Comparison of ENCODE assay signal across 1 cellular context in the genomic region with DNA sequence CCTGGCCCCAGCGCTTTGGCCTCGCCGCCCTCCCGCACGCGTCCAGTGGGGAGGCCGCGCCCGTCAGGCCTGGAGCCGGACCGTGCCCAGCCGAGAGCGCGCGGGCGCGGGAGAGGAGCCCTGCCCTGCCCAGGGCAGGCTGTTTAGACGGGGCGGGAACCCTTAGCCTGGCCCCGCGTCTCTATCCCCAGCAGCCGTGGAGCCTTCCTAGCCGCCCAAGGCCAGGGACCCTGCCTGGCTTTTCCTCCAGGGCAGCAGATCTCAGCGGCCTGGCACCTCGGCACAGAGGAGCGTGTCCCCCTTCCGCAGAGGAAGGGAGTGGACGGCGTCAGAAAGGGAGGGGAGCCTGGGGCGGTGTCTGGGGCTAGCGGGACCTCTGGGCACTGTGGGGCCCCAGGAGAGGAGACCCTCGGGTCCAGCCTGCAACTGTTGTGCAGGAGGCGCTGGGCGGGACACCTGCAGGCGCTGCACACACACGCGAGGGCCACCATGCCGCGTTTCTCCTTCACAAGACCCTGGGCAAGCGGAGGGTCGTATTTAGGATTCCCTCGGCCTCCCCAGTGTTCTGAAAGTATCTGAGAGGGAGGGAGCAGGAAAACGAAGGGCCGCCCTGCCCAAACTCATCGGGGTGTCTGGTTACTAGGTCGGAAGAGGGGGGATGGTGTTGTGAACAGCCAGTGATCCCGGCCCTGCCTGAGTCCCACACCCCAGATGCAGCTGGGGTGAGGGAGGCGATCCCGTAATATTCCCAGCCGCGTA.
TF ChIP-seq lines count a peak whose summit lies in the region.

No MANE protein-coding gene starts in this region.

TF ChIP-seq in SK-N-SH, 30 proteins besides CTCF, POLR2A, EP300 and RAD21 (continued from another document):
- TF ChIP-seq, protein P1, sequence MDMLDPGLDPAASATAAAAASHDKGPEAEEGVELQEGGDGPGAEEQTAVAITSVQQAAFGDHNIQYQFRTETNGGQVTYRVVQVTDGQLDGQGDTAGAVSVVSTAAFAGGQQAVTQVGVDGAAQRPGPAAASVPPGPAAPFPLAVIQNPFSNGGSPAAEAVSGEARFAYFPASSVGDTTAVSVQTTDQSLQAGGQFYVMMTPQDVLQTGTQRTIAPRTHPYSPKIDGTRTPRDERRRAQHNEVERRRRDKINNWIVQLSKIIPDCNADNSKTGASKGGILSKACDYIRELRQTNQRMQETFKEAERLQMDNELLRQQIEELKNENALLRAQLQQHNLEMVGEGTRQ (IDR thresholded peaks at IDR 0.05; ENCODE audit: borderline replicate concordance, low read depth, low read length): no peak
- no peak for TF ChIP-seq EZH2phosphoT487 (IDR thresholded peaks at IDR 0.05; ENCODE audit: borderline replicate concordance, low read depth)
- no peak for TF ChIP-seq FOXM1 (IDR thresholded peaks at IDR 0.05; ENCODE audit: low read depth)
- TF ChIP-seq RXRA (IDR thresholded peaks at IDR 0.05; ENCODE audit: borderline replicate concordance, low read depth): no peak
- TF ChIP-seq YY1 (IDR thresholded peaks at IDR 0.05; ENCODE audit: low read depth): no peak
- TF ChIP-seq RFX5 (IDR thresholded peaks at IDR 0.05; ENCODE audit: low read length): no peak
- TF ChIP-seq NRF1 (IDR thresholded peaks at IDR 0.05; ENCODE audit: low read depth, low read length): no peak
- no peak for TF ChIP-seq SIN3A (IDR thresholded peaks at IDR 0.05; ENCODE audit: borderline replicate concordance, low read depth, low read length)
- TF ChIP-seq, protein P2, sequence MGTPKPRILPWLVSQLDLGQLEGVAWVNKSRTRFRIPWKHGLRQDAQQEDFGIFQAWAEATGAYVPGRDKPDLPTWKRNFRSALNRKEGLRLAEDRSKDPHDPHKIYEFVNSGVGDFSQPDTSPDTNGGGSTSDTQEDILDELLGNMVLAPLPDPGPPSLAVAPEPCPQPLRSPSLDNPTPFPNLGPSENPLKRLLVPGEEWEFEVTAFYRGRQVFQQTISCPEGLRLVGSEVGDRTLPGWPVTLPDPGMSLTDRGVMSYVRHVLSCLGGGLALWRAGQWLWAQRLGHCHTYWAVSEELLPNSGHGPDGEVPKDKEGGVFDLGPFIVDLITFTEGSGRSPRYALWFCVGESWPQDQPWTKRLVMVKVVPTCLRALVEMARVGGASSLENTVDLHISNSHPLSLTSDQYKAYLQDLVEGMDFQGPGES (IDR thresholded peaks at IDR 0.05; ENCODE audit: low read depth, low read length): no peak
- TF ChIP-seq MXI1 (IDR thresholded peaks at IDR 0.05; ENCODE audit: low read depth, low read length): no peak
- no peak for TF ChIP-seq GATA2 (CRISPR knock-in tag; IDR thresholded peaks at IDR 0.05)
- TF ChIP-seq MAX (IDR thresholded peaks at IDR 0.05; ENCODE audit: low read depth): no peak
- TF ChIP-seq JUND (IDR thresholded peaks at IDR 0.05): no peak
- no peak for TF ChIP-seq NFIC (IDR thresholded peaks at IDR 0.05; ENCODE audit: borderline replicate concordance)
- TF ChIP-seq, protein P3, sequence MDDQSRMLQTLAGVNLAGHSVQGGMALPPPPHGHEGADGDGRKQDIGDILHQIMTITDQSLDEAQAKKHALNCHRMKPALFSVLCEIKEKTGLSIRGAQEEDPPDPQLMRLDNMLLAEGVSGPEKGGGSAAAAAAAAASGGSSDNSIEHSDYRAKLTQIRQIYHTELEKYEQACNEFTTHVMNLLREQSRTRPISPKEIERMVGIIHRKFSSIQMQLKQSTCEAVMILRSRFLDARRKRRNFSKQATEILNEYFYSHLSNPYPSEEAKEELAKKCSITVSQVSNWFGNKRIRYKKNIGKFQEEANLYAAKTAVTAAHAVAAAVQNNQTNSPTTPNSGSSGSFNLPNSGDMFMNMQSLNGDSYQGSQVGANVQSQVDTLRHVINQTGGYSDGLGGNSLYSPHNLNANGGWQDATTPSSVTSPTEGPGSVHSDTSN (IDR thresholded peaks at IDR 0.05): no peak
- no peak for TF ChIP-seq FOXJ3 (CRISPR knock-in tag; IDR thresholded peaks at IDR 0.05)
- no peak for TF ChIP-seq ELF1 (IDR thresholded peaks at IDR 0.05)
